Comparison of ENCODE assay signal across 1 cellular context in the genomic region with DNA sequence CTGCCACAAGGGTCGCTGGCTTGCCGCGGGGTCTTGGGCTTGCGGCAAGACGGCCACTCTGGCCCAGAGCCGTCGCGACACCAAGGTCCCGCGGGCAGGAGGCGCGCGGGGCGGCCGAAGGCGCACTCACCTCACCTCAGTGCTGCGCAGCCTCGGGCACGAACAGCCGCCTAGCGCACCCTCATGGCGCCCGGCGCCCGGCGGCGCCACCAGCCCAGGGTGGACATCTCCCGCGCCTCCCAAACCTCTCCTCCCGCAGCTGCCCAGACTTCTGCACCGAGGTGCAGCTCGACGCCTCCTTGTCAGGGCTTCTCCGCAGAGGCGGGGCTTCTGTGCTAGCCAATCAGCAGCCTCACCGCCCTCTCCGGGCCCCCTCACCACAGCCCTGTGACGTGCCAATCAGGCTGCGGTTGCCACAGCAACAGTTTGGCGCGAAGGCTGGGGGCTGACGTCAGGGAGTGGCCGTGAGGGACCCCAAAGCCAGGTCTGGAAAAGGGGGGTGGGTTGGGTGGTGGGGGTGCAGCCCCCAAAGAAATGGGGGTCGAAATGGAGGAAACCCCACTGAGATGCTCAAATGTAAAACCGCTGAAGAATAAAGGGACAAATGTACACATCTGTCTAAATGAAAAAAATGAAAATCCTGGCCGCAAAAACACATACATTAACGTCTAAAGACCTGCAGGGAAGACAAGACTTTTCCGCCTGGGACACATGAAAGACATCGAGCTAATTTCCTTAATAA.
TF ChIP-seq lines count a peak whose summit lies in the region.

A gene (minus strand): TSS at position 275 of the 742 bp plus-strand sequence. CDS start 16,071 bp downstream, outside the sequence.
A gene (minus strand): TSS at position 275 of the 742 bp plus-strand sequence. CDS start 16,449 bp downstream, outside the sequence.

TF ChIP-seq in HepG2, 621 proteins besides CTCF, POLR2A, EP300 and RAD21 (continued from another document and continues in another):
- TF ChIP-seq, protein P1, sequence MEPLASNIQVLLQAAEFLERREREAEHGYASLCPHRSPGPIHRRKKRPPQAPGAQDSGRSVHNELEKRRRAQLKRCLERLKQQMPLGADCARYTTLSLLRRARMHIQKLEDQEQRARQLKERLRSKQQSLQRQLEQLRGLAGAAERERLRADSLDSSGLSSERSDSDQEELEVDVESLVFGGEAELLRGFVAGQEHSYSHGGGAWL (CRISPR knock-in tag; IDR thresholded peaks at IDR 0.05) = peak; percentile 78; the same call in 1 of the 2 replicates
- TF ChIP-seq TSC22D2 (CRISPR knock-in tag; IDR thresholded peaks at IDR 0.05; ENCODE audit: borderline replicate concordance) (peak; percentile 46; the same call in 1 of the 2 replicates), DNMT1 (CRISPR knock-in tag; IDR thresholded peaks at IDR 0.05) (no peak), ZNF747 (CRISPR knock-in tag; IDR thresholded peaks at IDR 0.05; ENCODE audit: borderline replicate concordance) (no peak), ASH2L (IDR thresholded peaks at IDR 0.05; ENCODE audit: insufficient read length, low read depth, low read length) (peak; percentile 4), KLF16 (CRISPR knock-in tag; IDR thresholded peaks at IDR 0.05) (peak in 1 of 2 experiments; percentile 38; a peak in 1 of 4 replicates), ZNF777 (CRISPR knock-in tag; IDR thresholded peaks at IDR 0.05) (no peak), ZNF564 (CRISPR knock-in tag; IDR thresholded peaks at IDR 0.05) (peak; percentile 19; the same call in 1 of the 2 replicates), XRCC5 (optimal IDR thresholded peaks at IDR 0.05; ENCODE audit: low read length) (peak; percentile 31), ZNF550 (CRISPR knock-in tag; IDR thresholded peaks at IDR 0.05; ENCODE audit: borderline replicate concordance) (no peak), RBM39 (IDR thresholded peaks at IDR 0.05; ENCODE audit: low read depth, low read length, poor library complexity, severe bottlenecking) (peak; percentile 66), NR2F1 (CRISPR knock-in tag; IDR thresholded peaks at IDR 0.05) (no peak), NFYC (CRISPR knock-in tag; IDR thresholded peaks at IDR 0.05) (peak; percentile 84), ZMYM4 (CRISPR knock-in tag; IDR thresholded peaks at IDR 0.05) (0 out of 2 replicates have a peak, but pooled peaks have one; percentile 51), ZNF382 (CRISPR knock-in tag; IDR thresholded peaks at IDR 0.05; ENCODE audit: borderline replicate concordance) (no peak), PITX1 (CRISPR knock-in tag; IDR thresholded peaks at IDR 0.05) (0 out of 2 replicates have a peak, but pooled peaks have one; percentile 13), ZNF773 (CRISPR knock-in tag; IDR thresholded peaks at IDR 0.05; ENCODE audit: borderline replicate concordance) (no peak; the same call in 1 of the 2 replicates), HNRNPH1 (optimal IDR thresholded peaks at IDR 0.05; ENCODE audit: low read depth, low read length) (peak; percentile 95), SIX4 (CRISPR knock-in tag; IDR thresholded peaks at IDR 0.05) (no peak), KDM1A (CRISPR knock-in tag; IDR thresholded peaks at IDR 0.05) (no peak), POGZ (CRISPR knock-in tag; IDR thresholded peaks at IDR 0.05) (peak; percentile 48; the same call in 1 of the 2 replicates), SMARCE1 (IDR thresholded peaks at IDR 0.05; ENCODE audit: borderline replicate concordance) (no peak), TP53 (CRISPR knock-in tag; conservative IDR thresholded peaks at IDR 0.05) (no peak), ZNF331 (CRISPR knock-in tag; IDR thresholded peaks at IDR 0.05) (peak; percentile 25; the same call in 1 of the 2 replicates), SALL1 (CRISPR knock-in tag; IDR thresholded peaks at IDR 0.05) (peak; percentile 82), GTF2F1 (IDR thresholded peaks at IDR 0.05; ENCODE audit: low read length) (peak; percentile 58; the same call in 1 of the 2 replicates), ZNF292 (CRISPR knock-in tag; IDR thresholded peaks at IDR 0.05; ENCODE audit: borderline replicate concordance, low read depth) (no peak), HNRNPK (IDR thresholded peaks at IDR 0.05; ENCODE audit: low read depth, low read length, poor library complexity, severe bottlenecking) (peak; percentile 34), REPIN1 (CRISPR knock-in tag; IDR thresholded peaks at IDR 0.05; ENCODE audit: borderline replicate concordance, low read depth) (peak; percentile 12; the same call in 1 of the 2 replicates), MED1 (CRISPR knock-in tag; IDR thresholded peaks at IDR 0.05) (peak; percentile 72), RFX3 (CRISPR knock-in tag; IDR thresholded peaks at IDR 0.05) (peak; percentile 89), ZC3H4 (CRISPR knock-in tag; IDR thresholded peaks at IDR 0.05; ENCODE audit: borderline replicate concordance) (no peak), ZNF430 (CRISPR knock-in tag; IDR thresholded peaks at IDR 0.05) (no peak)
- TF ChIP-seq, protein P2, sequence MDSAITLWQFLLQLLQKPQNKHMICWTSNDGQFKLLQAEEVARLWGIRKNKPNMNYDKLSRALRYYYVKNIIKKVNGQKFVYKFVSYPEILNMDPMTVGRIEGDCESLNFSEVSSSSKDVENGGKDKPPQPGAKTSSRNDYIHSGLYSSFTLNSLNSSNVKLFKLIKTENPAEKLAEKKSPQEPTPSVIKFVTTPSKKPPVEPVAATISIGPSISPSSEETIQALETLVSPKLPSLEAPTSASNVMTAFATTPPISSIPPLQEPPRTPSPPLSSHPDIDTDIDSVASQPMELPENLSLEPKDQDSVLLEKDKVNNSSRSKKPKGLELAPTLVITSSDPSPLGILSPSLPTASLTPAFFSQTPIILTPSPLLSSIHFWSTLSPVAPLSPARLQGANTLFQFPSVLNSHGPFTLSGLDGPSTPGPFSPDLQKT (CRISPR knock-in tag; IDR thresholded peaks at IDR 0.05; ENCODE audit: borderline replicate concordance) = no peak
- TF ChIP-seq, protein P3, sequence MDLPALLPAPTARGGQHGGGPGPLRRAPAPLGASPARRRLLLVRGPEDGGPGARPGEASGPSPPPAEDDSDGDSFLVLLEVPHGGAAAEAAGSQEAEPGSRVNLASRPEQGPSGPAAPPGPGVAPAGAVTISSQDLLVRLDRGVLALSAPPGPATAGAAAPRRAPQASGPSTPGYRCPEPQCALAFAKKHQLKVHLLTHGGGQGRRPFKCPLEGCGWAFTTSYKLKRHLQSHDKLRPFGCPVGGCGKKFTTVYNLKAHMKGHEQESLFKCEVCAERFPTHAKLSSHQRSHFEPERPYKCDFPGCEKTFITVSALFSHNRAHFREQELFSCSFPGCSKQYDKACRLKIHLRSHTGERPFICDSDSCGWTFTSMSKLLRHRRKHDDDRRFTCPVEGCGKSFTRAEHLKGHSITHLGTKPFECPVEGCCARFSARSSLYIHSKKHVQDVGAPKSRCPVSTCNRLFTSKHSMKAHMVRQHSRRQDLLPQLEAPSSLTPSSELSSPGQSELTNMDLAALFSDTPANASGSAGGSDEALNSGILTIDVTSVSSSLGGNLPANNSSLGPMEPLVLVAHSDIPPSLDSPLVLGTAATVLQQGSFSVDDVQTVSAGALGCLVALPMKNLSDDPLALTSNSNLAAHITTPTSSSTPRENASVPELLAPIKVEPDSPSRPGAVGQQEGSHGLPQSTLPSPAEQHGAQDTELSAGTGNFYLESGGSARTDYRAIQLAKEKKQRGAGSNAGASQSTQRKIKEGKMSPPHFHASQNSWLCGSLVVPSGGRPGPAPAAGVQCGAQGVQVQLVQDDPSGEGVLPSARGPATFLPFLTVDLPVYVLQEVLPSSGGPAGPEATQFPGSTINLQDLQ (CRISPR knock-in tag; IDR thresholded peaks at IDR 0.05) = peak; percentile 78; the same call in 1 of the 2 replicates
- TF ChIP-seq, protein P4, sequence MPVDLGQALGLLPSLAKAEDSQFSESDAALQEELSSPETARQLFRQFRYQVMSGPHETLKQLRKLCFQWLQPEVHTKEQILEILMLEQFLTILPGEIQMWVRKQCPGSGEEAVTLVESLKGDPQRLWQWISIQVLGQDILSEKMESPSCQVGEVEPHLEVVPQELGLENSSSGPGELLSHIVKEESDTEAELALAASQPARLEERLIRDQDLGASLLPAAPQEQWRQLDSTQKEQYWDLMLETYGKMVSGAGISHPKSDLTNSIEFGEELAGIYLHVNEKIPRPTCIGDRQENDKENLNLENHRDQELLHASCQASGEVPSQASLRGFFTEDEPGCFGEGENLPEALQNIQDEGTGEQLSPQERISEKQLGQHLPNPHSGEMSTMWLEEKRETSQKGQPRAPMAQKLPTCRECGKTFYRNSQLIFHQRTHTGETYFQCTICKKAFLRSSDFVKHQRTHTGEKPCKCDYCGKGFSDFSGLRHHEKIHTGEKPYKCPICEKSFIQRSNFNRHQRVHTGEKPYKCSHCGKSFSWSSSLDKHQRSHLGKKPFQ (CRISPR knock-in tag; IDR thresholded peaks at IDR 0.05; ENCODE audit: insufficient replicate concordance) = no peak
- TF ChIP-seq, protein P5, sequence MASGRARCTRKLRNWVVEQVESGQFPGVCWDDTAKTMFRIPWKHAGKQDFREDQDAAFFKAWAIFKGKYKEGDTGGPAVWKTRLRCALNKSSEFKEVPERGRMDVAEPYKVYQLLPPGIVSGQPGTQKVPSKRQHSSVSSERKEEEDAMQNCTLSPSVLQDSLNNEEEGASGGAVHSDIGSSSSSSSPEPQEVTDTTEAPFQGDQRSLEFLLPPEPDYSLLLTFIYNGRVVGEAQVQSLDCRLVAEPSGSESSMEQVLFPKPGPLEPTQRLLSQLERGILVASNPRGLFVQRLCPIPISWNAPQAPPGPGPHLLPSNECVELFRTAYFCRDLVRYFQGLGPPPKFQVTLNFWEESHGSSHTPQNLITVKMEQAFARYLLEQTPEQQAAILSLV (CRISPR knock-in tag; IDR thresholded peaks at IDR 0.05; ENCODE audit: borderline replicate concordance) = no peak
- TF ChIP-seq, protein P6, sequence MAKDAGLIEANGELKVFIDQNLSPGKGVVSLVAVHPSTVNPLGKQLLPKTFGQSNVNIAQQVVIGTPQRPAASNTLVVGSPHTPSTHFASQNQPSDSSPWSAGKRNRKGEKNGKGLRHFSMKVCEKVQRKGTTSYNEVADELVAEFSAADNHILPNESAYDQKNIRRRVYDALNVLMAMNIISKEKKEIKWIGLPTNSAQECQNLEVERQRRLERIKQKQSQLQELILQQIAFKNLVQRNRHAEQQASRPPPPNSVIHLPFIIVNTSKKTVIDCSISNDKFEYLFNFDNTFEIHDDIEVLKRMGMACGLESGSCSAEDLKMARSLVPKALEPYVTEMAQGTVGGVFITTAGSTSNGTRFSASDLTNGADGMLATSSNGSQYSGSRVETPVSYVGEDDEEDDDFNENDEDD (CRISPR knock-in tag; IDR thresholded peaks at IDR 0.05; ENCODE audit: borderline replicate concordance) = peak; percentile 82; the same call in 1 of the 2 replicates
- TF ChIP-seq, protein P7, sequence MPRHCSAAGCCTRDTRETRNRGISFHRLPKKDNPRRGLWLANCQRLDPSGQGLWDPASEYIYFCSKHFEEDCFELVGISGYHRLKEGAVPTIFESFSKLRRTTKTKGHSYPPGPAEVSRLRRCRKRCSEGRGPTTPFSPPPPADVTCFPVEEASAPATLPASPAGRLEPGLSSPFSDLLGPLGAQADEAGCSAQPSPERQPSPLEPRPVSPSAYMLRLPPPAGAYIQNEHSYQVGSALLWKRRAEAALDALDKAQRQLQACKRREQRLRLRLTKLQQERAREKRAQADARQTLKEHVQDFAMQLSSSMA (CRISPR knock-in tag; IDR thresholded peaks at IDR 0.05) = no peak
- TF ChIP-seq, protein P8, sequence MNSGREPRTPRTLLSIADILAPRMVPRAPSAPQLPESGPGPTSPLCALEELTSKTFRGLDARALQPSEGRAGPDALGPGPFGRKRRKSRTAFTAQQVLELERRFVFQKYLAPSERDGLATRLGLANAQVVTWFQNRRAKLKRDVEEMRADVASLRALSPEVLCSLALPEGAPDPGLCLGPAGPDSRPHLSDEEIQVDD (CRISPR knock-in tag; IDR thresholded peaks at IDR 0.05; ENCODE audit: borderline replicate concordance) = no peak
- TF ChIP-seq, protein P9, sequence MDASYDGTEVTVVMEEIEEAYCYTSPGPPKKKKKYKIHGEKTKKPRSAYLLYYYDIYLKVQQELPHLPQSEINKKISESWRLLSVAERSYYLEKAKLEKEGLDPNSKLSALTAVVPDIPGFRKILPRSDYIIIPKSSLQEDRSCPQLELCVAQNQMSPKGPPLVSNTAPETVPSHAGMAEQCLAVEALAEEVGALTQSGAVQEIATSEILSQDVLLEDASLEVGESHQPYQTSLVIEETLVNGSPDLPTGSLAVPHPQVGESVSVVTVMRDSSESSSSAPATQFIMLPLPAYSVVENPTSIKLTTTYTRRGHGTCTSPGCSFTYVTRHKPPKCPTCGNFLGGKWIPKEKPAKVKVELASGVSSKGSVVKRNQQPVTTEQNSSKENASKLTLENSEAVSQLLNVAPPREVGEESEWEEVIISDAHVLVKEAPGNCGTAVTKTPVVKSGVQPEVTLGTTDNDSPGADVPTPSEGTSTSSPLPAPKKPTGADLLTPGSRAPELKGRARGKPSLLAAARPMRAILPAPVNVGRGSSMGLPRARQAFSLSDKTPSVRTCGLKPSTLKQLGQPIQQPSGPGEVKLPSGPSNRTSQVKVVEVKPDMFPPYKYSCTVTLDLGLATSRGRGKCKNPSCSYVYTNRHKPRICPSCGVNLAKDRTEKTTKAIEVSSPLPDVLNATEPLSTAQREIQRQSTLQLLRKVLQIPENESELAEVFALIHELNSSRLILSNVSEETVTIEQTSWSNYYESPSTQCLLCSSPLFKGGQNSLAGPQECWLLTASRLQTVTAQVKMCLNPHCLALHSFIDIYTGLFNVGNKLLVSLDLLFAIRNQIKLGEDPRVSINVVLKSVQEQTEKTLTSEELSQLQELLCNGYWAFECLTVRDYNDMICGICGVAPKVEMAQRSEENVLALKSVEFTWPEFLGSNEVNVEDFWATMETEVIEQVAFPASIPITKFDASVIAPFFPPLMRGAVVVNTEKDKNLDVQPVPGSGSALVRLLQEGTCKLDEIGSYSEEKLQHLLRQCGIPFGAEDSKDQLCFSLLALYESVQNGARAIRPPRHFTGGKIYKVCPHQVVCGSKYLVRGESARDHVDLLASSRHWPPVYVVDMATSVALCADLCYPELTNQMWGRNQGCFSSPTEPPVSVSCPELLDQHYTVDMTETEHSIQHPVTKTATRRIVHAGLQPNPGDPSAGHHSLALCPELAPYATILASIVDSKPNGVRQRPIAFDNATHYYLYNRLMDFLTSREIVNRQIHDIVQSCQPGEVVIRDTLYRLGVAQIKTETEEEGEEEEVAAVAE (CRISPR knock-in tag; IDR thresholded peaks at IDR 0.05; ENCODE audit: borderline replicate concordance) = 0 out of 2 replicates have a peak, but pooled peaks have one; percentile 23
- TF ChIP-seq, protein P10, sequence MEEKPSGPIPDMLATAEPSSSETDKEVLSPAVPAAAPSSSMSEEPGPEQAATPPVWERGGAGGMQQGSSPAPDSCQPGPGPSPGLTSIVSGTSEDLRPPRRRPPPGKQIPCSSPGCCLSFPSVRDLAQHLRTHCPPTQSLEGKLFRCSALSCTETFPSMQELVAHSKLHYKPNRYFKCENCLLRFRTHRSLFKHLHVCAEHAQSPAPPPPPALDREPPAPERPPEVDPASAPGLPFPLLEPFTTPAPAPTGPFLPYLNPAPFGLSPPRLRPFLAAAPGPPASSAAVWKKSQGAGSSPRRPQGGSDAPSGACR (CRISPR knock-in tag; IDR thresholded peaks at IDR 0.05) = peak; percentile 68; the same call in 1 of the 2 replicates
- TF ChIP-seq, protein P11, sequence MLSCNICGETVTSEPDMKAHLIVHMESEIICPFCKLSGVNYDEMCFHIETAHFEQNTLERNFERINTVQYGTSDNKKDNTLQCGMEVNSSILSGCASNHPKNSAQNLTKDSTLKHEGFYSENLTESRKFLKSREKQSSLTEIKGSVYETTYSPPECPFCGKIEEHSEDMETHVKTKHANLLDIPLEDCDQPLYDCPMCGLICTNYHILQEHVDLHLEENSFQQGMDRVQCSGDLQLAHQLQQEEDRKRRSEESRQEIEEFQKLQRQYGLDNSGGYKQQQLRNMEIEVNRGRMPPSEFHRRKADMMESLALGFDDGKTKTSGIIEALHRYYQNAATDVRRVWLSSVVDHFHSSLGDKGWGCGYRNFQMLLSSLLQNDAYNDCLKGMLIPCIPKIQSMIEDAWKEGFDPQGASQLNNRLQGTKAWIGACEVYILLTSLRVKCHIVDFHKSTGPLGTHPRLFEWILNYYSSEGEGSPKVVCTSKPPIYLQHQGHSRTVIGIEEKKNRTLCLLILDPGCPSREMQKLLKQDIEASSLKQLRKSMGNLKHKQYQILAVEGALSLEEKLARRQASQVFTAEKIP (CRISPR knock-in tag; IDR thresholded peaks at IDR 0.05; ENCODE audit: borderline replicate concordance) = no peak
